Comparison of ENCODE assay signal across 13 cellular contexts in genomic region chr5:43563321-43563720, GRCh38.
"Had no signal": no experiment of that assay in that cellular context is flagged by ENCODE, and none has a peak within 500 bp of the region (broad histone marks: within the 10 kb centered on the region; RNA-seq: fewer than 3 reads in every experiment).

No MANE protein-coding gene starts in this region.

- H3K27me3 ChIP-seq: tibial nerve had no signal

- H3K36me3 ChIP-seq: prostate gland, tibial nerve had no signal

- H3K4me3 ChIP-seq: mucosa of descending colon, prostate gland, tibial nerve had no signal

- DNase-seq: activated CD8-positive, alpha-beta memory T cell treated with anti-CD3 and anti-CD28 coated beads, Interleukin-2, amount 10 ng/mL, durations not matched to agents 7 days and 5 days; activated effector memory CD4-positive, alpha-beta T cell treated with anti-CD3 and anti-CD28 coated beads, Interleukin-2, amount 50 U/mL, for 16 hours; activated T-cell treated with anti-CD3 and anti-CD28 coated beads, Interleukin-2, amount 50 U/mL, for 24 hours; amygdala; hypothalamus; mammary epithelial cell; mucosa of descending colon; naive thymus-derived CD8-positive, alpha-beta T cell; SIG-M5; stimulated activated CD4-positive, alpha-beta T cell treated with anti-CD3 and anti-CD28 coated beads, Interleukin-4, amount 100 ng/mL, for 1 hour had no signal

- H3K4me1 ChIP-seq: prostate gland had no signal

- H3K27ac ChIP-seq: prostate gland, tibial nerve had no signal

- H3K9me3 ChIP-seq: mucosa of descending colon, prostate gland, tibial nerve had no signal

- ATAC-seq: activated CD8-positive, alpha-beta memory T cell treated with anti-CD3 and anti-CD28 coated beads, Interleukin-2, amount 10 ng/mL, durations not matched to agents 7 days and 5 days; activated naive CD4-positive, alpha-beta T cell treated with anti-CD3 and anti-CD28 coated beads, Interleukin-2, amount 50 U/mL, for 72 hours; mucosa of descending colon; naive thymus-derived CD8-positive, alpha-beta T cell had no signal
